In the genomic region with DNA sequence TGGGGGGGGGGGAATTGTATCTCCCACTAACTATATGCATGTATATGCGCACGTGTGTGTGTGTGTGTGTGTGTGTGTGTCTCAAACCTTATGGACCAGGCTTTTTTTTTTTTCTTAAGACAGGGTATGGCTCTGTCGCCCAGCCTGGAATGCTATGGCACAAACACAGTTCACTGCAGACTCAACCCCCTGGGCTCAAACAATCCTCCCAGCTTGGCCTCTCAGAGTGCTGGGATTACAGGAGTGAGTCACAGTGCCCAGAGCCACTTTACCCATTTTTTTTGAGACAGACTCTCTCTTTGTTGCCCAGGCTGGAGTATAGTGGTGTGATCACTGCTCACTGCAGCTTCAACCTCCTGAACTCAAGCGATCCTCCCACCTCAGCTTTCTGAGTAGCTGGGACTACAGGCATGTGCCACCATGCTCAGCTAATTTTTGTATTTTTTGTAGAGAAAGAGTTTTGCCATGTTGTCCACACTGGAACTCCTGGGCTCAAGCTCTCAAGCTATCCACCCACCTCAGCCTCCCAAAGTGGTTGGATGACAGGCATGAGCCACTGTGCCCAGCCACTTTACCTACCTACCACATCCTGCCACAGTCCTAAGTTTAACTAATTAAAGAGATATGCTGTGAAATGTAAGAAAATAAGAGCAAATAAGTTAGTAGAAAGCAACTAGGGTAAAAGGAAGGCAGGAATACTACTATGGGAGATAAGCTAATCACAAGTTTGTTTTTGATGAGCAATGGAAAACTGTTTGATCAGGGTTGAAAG, we compare ENCODE assay signal across 8 cellular contexts. TPM values are rescaled to one million over a fixed set of nuclear protein-coding genes. Genes with fewer than 3 reads are reported as not detected.
DNase-seq lines count a peak whose midpoint lies in the region; ATAC-seq, FAIRE-seq and TF ChIP-seq lines count a peak whose summit lies in the region.

No MANE protein-coding gene starts in this region.

- peak overlapping the region; percentile 86 for H3K4me3 ChIP-seq in GM06990 (replicated peaks; ENCODE audit: low read depth, low read length)
- peak overlapping the region; percentile 68 for H3K4me3 ChIP-seq in PC-9
- H3K4me3 ChIP-seq in effector memory CD4-positive, alpha-beta T cell (ENCODE audit: insufficient read depth, low read depth, low read length, poor library complexity, severe bottlenecking): peak overlapping the region; percentile 30
- H3K4me3 ChIP-seq in parathyroid adenoma (ENCODE audit: low read depth, low read length): peak overlapping the region; percentile 63

- no peak for TF ChIP-seq POLR2A in GM12891 (IDR thresholded peaks at IDR 0.05; ENCODE audit: low read depth, low read length)

- TSS peak; percentile 39 for BruUV-seq in PC-9 (replicated peaks; lab: Mats Ljungman, UMichigan)

- H3K36me3 ChIP-seq in GM06990 (ENCODE audit: control insufficient read depth, insufficient read depth, low read length): no peaks in the 10 kb centered on the region; the same call in 1 of the 2 replicates
- H3K36me3 ChIP-seq in PC-9 (ENCODE audit: low read depth): no peaks in the 10 kb centered on the region
- no peaks in the 10 kb centered on the region for H3K36me3 ChIP-seq in effector memory CD4-positive, alpha-beta T cell (ENCODE audit: control insufficient read depth, insufficient read depth, low read length)
- H3K36me3 ChIP-seq in parathyroid adenoma (ENCODE audit: control insufficient read depth, insufficient read depth, low read length): no peaks in the 10 kb centered on the region

- peak overlapping the region; percentile 77 for H3K27ac ChIP-seq in PC-9
- H3K27ac ChIP-seq in effector memory CD4-positive, alpha-beta T cell (ENCODE audit: insufficient read depth, low read length, poor library complexity, severe bottlenecking): no peak overlapping the region
- no peak overlapping the region for H3K27ac ChIP-seq in parathyroid adenoma

- H3K27me3 ChIP-seq in GM06990 (replicated peaks; ENCODE audit: control insufficient read depth, insufficient read depth, low read length): no peaks in the 10 kb centered on the region
- H3K27me3 ChIP-seq in PC-9 (ENCODE audit: insufficient read depth, low read depth): no peaks in the 10 kb centered on the region
- H3K27me3 ChIP-seq in effector memory CD4-positive, alpha-beta T cell (replicated peaks; ENCODE audit: control insufficient read depth, insufficient read depth, low read length, poor library complexity, severe bottlenecking): no peaks in the 10 kb centered on the region
- H3K27me3 ChIP-seq in parathyroid adenoma (ENCODE audit: control insufficient read depth, insufficient read depth, low read length): no peaks in the 10 kb centered on the region

- TF ChIP-seq CTCF in GM06990 (IDR thresholded peaks at IDR 0.05; ENCODE audit: insufficient read depth, low read length, poor library complexity, severe bottlenecking) (no peak), PC-9 (conservative IDR thresholded peaks at IDR 0.05) (no peak), parathyroid adenoma (IDR thresholded peaks at IDR 0.05) (no peak), GM13976 (IDR thresholded peaks at IDR 0.05; ENCODE audit: borderline replicate concordance, control extremely low read depth, extremely low read depth, insufficient read depth, missing control alignments) (no peak)

- DNase-seq in GM06990 (ENCODE audit: extremely low read depth, insufficient read length): no peak
- peak; percentile 55 to 90 for DNase-seq in PC-9
- no peak for DNase-seq in effector memory CD4-positive, alpha-beta T cell
- no peak for DNase-seq in NCI-H2171 treated with DMSO at 0.1 percent for 48 hours (lab: John Stamatoyannopoulos, UW)
- no peak for DNase-seq in GM12891 (ENCODE audit: insufficient read length, low spot score)
- DNase-seq in GM13976 (ENCODE audit: low spot score): no peak

- H3K4me2 ChIP-seq in PC-9: peak overlapping the region; percentile 89
- peak overlapping the region; percentile 79 for H3K4me2 ChIP-seq in parathyroid adenoma (ENCODE audit: low read length)

- H3K9me3 ChIP-seq in PC-9 (ENCODE audit: insufficient read depth, low read depth) (no peaks in the 10 kb centered on the region), parathyroid adenoma (ENCODE audit: control insufficient read depth, low read length) (no peaks in the 10 kb centered on the region)
- H3K9me3 ChIP-seq in effector memory CD4-positive, alpha-beta T cell (ENCODE audit: control insufficient read depth, low read length): no peaks in the 10 kb centered on the region

- in situ Hi-C loops in GM13976 (cut with MboI; ENCODE audit: low sequenced_read_pairs, unreplicated experiment): loop anchor here (25.0 kb wide), 1 partner anchor 224 kb away; a partner anchor contains a TSS

- H3K4me1 ChIP-seq in PC-9 (replicated peaks; ENCODE audit: insufficient read depth) (peaks cover 29% of the 10 kb centered on the region), parathyroid adenoma (no peaks in the 10 kb centered on the region)
- H3K4me1 ChIP-seq in effector memory CD4-positive, alpha-beta T cell (ENCODE audit: control insufficient read depth, insufficient read depth, low read length, poor library complexity, severe bottlenecking): peaks cover 12% of the 10 kb centered on the region

- intact Hi-C loops in PC-9 (cut with micrococcal nuclease; ENCODE audit: unreplicated experiment): loop anchor here (5.0 to 10.0 kb wide), 3 partner anchors 69 to 256 kb away; a partner anchor contains a TSS

- no peaks in the 10 kb centered on the region for H4K20me1 ChIP-seq in PC-9 (ENCODE audit: insufficient read depth)

- peaks cover 19% of the 10 kb centered on the region for H3F3A ChIP-seq in PC-9 (ENCODE audit: insufficient read depth, low read depth)

- no peaks in the 10 kb centered on the region for H3K9me2 ChIP-seq in PC-9 (ENCODE audit: insufficient read depth)

- H3K9ac ChIP-seq in parathyroid adenoma: no peak overlapping the region

- H3K79me2 ChIP-seq in PC-9 (ENCODE audit: low read depth): peaks cover 72% of the 10 kb centered on the region
- H3K79me2 ChIP-seq in parathyroid adenoma: peaks cover 13% of the 10 kb centered on the region

- CTCF ChIA-PET in PC-9 (lab: Charles Lee): interaction anchor here (0.6 kb wide), 1 partner anchor 15 kb away, joined by 4 read pairs; no protein-coding TSS in a partner anchor

- no peak for FAIRE-seq in GM12891 (lab: Jason Lieb, UNC)

- H2AFZ ChIP-seq in PC-9: no peak overlapping the region
- H2AFZ ChIP-seq in parathyroid adenoma: no peak overlapping the region

- POLR2A ChIA-PET in PC-9 (lab: Charles Lee; ENCODE audit: unreplicated experiment): interaction anchor here (0.7 kb wide), 1 partner anchor 30 kb away, joined by 20 read pairs; no protein-coding TSS in a partner anchor

- no peak for ATAC-seq in HG03280 (IDR thresholded peaks at IDR 0.05; ENCODE audit: unreplicated experiment)

TF ChIP-seq in GM12891, 5 proteins besides CTCF, POLR2A, EP300 and RAD21:
- TF ChIP-seq TAF1 (IDR thresholded peaks at IDR 0.05; ENCODE audit: low read depth, low read length): no peak
- no peak for TF ChIP-seq SPI1 (IDR thresholded peaks at IDR 0.05; ENCODE audit: low read depth, low read length)
- TF ChIP-seq POLR2AphosphoS5 (IDR thresholded peaks at IDR 0.05; ENCODE audit: low read depth, low read length): no peak
- TF ChIP-seq PAX5 (IDR thresholded peaks at IDR 0.05; ENCODE audit: insufficient read depth, low read length, severe bottlenecking): no peak
- no peak for TF ChIP-seq POU2F2 (IDR thresholded peaks at IDR 0.05; ENCODE audit: low read depth, low read length)

RNA-seq across cellular contexts. Expression of a gene that starts 2.4 kb away (rescaled TPM):
- 10.0 and 10.3 TPM in 2 replicates for total RNA-seq in PC-9 (2021)
- 9.2 TPM for polyA plus RNA-seq in GM12891 (2012; ENCODE audit: low read depth, missing spikeins)

Comparison
In these comparisons a context has a peak if more than half of its experiments do, and no peak if none do; other contexts are left out.
1. DNase-seq: peak in PC-9 (2 of 2); none in GM06990 (single experiment), effector memory CD4-positive, alpha-beta T cell (0 of 3), NCI-H2171 treated with DMSO at 0.1 percent for 48 hours (single experiment), GM12891 (single experiment) and GM13976 (single experiment).
2. H3K4me3 ChIP-seq: peak in every context shown above with its lines; median percentile 86 in GM06990; 68 in PC-9; 63 in parathyroid adenoma; 30 in effector memory CD4-positive, alpha-beta T cell.